In the genomic region with DNA sequence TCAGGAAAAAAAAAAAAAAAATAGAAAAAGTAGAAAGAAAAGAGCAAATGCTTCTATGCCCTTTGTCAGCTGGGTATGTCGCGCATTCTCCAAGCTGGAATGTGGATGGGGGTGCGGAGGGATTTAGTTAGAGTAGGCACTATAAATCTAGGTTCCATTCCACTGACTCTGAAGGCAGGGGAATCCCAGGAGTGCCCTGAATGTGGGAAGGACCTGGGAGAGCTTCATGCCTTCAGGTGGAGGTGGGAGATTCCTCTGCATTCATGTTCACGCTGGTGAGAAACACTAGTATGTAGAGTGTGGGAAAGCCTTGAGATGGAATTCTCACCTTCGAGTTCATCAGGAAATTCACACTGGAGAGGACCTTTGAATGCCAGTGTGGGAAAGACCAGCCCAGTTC, we compare ENCODE assay signal across 29 cellular contexts. TPM values are rescaled to one million over a fixed set of nuclear protein-coding genes. Genes with fewer than 3 reads are reported as not detected.
"Had no signal": no experiment of that assay in that cellular context is flagged by ENCODE, and none has a peak within 500 bp of the region (broad histone marks: within the 10 kb centered on the region; RNA-seq: fewer than 3 reads in every experiment).

No MANE protein-coding gene starts in this region.

- H3K4me3 Mint-ChIP-seq: activated CD4-positive, alpha-beta memory T cell treated with anti-CD3 and anti-CD28 coated beads, Interleukin-2, amount 10 ng/mL, durations not matched to agents 7 days and 5 days; activated CD4-positive, alpha-beta T cell treated with anti-CD3 and anti-CD28 coated beads for 36 hours; activated CD4-positive, alpha-beta T cell treated with anti-CD3 and anti-CD28 coated beads, Interleukin-2, amount 10 ng/mL, durations not matched to agents 7 days and 5 days; activated naive CD8-positive, alpha-beta T cell; activated T-cell treated with anti-CD3 and anti-CD28 coated beads, Interleukin-2, amount 50 U/mL, for 4 hours; activated T-helper 17 cell treated with anti-CD3 and anti-CD28 coated beads, Interleukin-2, amount 50 U/mL, for 72 hours; effector memory CD8-positive, alpha-beta T cell had no signal

- H3K27me3 ChIP-seq: brain microvascular endothelial cell had no signal

- H3K4me3 ChIP-seq: esophagus squamous epithelium had no signal

- H3K27ac ChIP-seq: brain microvascular endothelial cell, epithelial cell of prostate, esophagus squamous epithelium had no signal

- H3K36me3 ChIP-seq: brain microvascular endothelial cell, esophagus squamous epithelium had no signal

- ATAC-seq: activated CD4-positive, alpha-beta T cell treated with anti-CD3 and anti-CD28 coated beads for 36 hours; activated T-cell treated with anti-CD3 and anti-CD28 coated beads, Interleukin-2, amount 50 U/mL, for 4 hours; activated T-helper 17 cell treated with anti-CD3 and anti-CD28 coated beads, Interleukin-2, amount 50 U/mL, for 72 hours; effector memory CD8-positive, alpha-beta T cell had no signal

- H3K4me1 Mint-ChIP-seq: activated CD4-positive, alpha-beta memory T cell treated with anti-CD3 and anti-CD28 coated beads, Interleukin-2, amount 10 ng/mL, durations not matched to agents 7 days and 5 days; activated T-helper 17 cell treated with anti-CD3 and anti-CD28 coated beads, Interleukin-2, amount 50 U/mL, for 72 hours had no signal

- DNase-seq: activated CD4-positive, alpha-beta memory T cell treated with anti-CD3 and anti-CD28 coated beads, Interleukin-2, amount 10 ng/mL, durations not matched to agents 7 days and 5 days; activated CD4-positive, alpha-beta T cell treated with anti-CD3 and anti-CD28 coated beads for 36 hours; activated CD4-positive, alpha-beta T cell treated with anti-CD3 and anti-CD28 coated beads, Interleukin-2, amount 10 ng/mL, durations not matched to agents 7 days and 5 days; activated CD4-positive, alpha-beta T cell treated with anti-CD3 and anti-CD28 coated beads, Interleukin-2, amount 50 U/mL, for 4 hours; activated CD4-positive, CD25-positive, alpha-beta regulatory T cell; activated CD4-positive, CD25-positive, alpha-beta regulatory T cell treated with anti-CD3 and anti-CD28 coated beads, Interleukin-2, amount 50 U/mL, for 72 hours; activated effector memory CD4-positive, alpha-beta T cell treated with Interleukin-2 at 50 U/mL for 16 hours; activated gamma-delta T cell treated with Interleukin-2 at 50 U/mL for 16 hours; activated naive CD4-positive, alpha-beta T cell treated with anti-CD3 and anti-CD28 coated beads, Interleukin-2, amount 50 U/mL, for 16 hours; activated naive CD4-positive, alpha-beta T cell treated with Interleukin-2 at 50 U/mL for 16 hours; activated T-cell treated with anti-CD3 and anti-CD28 coated beads, Interleukin-2, amount 50 U/mL, for 4 hours; amniotic stem cell; anterior cingulate cortex; brain microvascular endothelial cell; caudate nucleus; cortex of kidney; dermis blood vessel endothelial cell; effector CD4-positive, alpha-beta T cell; effector memory CD8-positive, alpha-beta T cell; esophagus squamous epithelium; foreskin melanocyte; head of caudate nucleus; T-helper 2 cell had no signal

- H3K27ac Mint-ChIP-seq: activated CD4-positive, alpha-beta memory T cell treated with anti-CD3 and anti-CD28 coated beads, Interleukin-2, amount 10 ng/mL, durations not matched to agents 7 days and 5 days; activated CD4-positive, alpha-beta T cell treated with anti-CD3 and anti-CD28 coated beads for 36 hours; activated CD4-positive, alpha-beta T cell treated with anti-CD3 and anti-CD28 coated beads, Interleukin-2, amount 10 ng/mL, durations not matched to agents 7 days and 5 days; activated naive CD8-positive, alpha-beta T cell; activated T-helper 17 cell treated with anti-CD3 and anti-CD28 coated beads, Interleukin-2, amount 50 U/mL, for 72 hours; effector memory CD8-positive, alpha-beta T cell had no signal

- H3K27me3 Mint-ChIP-seq: activated naive CD8-positive, alpha-beta T cell had no signal

RNA-seq across cellular contexts. Expression of a gene that starts 16.6 kb away (rescaled TPM):
- total RNA-seq: dermis blood vessel endothelial cell, fibroblast of lung, fibroblast of villous mesenchyme had no signal

RNA-seq across cellular contexts. Expression of a gene that starts 21.0 kb away (rescaled TPM):
- total RNA-seq: astrocyte had no signal
